Comparison of ENCODE assay signal across 19 cellular contexts in genomic region chr16:8583199-8583598, GRCh38. TPM values are rescaled to one million over a fixed set of nuclear protein-coding genes. Genes with fewer than 3 reads are reported as not detected.
DNase-seq lines count a peak whose midpoint lies in the region; ATAC-seq and TF ChIP-seq lines count a peak whose summit lies in the region.
"Had no signal": no experiment of that assay in that cellular context is flagged by ENCODE, and none has a peak within 500 bp of the region (broad histone marks: within the 10 kb centered on the region; RNA-seq: fewer than 3 reads in every experiment).

No MANE protein-coding gene starts in this region.

- H3K4me3 Mint-ChIP-seq in stimulated activated effector memory CD8-positive, alpha-beta T cell treated with anti-CD3 and anti-CD28 coated beads, Interleukin-12 subunit alpha, Interleukin-12 subunit beta, amount 100 ng/mL, for 72 hours: no peak overlapping the region
- H3K4me3 Mint-ChIP-seq: activated naive CD8-positive, alpha-beta T cell treated with anti-CD3 and anti-CD28 coated beads, Interleukin-2, amount 50 U/mL, for 24 hours had no signal

- no peak overlapping the region for H3K9ac ChIP-seq in SK-N-SH

- ATAC-seq in HG03025 (IDR thresholded peaks at IDR 0.05; ENCODE audit: low FRiP score, unreplicated experiment): no peak
- no peak for ATAC-seq in stimulated activated effector memory CD8-positive, alpha-beta T cell treated with anti-CD3 and anti-CD28 coated beads, Interleukin-12 subunit alpha, Interleukin-12 subunit beta, amount 100 ng/mL, for 72 hours
- ATAC-seq in HG03139 (IDR thresholded peaks at IDR 0.05; ENCODE audit: unreplicated experiment): no peak
- ATAC-seq: activated naive CD8-positive, alpha-beta T cell treated with anti-CD3 and anti-CD28 coated beads, Interleukin-2, amount 50 U/mL, for 24 hours; GM12878; left lobe of liver had no signal

- no peaks in the 10 kb centered on the region for H3K9me2 ChIP-seq in SK-N-SH

- CTCF ChIA-PET in A673 (lab: Charles Lee): no interaction called here
- CTCF ChIA-PET in SK-N-SH (lab: Yijun Ruan, JAX): interaction anchor here (0.6 to 4.2 kb wide), 5 partner anchors 10 to 16 kb away, joined by 3 to 17 read pairs (median 3); no protein-coding TSS in a partner anchor

- H4K20me1 ChIP-seq in SK-N-SH (ENCODE audit: insufficient read depth): no peaks in the 10 kb centered on the region

- TF ChIP-seq CTCF in A673 (conservative IDR thresholded peaks at IDR 0.05; ENCODE audit: low read depth, low read length): no peak
- TF ChIP-seq CTCF in SK-N-SH (IDR thresholded peaks at IDR 0.05): no peak

- H3K4me1 ChIP-seq in A673 (ENCODE audit: insufficient read depth, low read length, poor library complexity, severe bottlenecking) (peaks cover 21% of the 10 kb centered on the region), SK-N-SH (ENCODE audit: control insufficient read depth in 1 of 2, insufficient read depth in 2 of 2, low read depth in 1 of 2, low read length in 1 of 2) (no peaks in the 10 kb centered on the region)
- H3K4me1 ChIP-seq: suprapubic skin had no signal

- H3K27ac ChIP-seq in A673 (ENCODE audit: low read depth, low read length, poor library complexity, severe bottlenecking): peak overlapping the region; percentile 100
- H3K27ac ChIP-seq in epithelial cell of prostate: no peak overlapping the region
- H3K27ac ChIP-seq in SK-N-SH (ENCODE audit: low read depth in 2 of 2, low read length in 1 of 2): no peak overlapping the region
- H3K27ac ChIP-seq: suprapubic skin had no signal

- no TSS peak for BruUV-seq in A673 (replicated peaks; lab: Mats Ljungman, UMichigan)

- H2AFZ ChIP-seq in SK-N-SH (ENCODE audit: low read depth): no peak overlapping the region

- no peaks in the 10 kb centered on the region for H3K9me3 Mint-ChIP-seq in stimulated activated effector memory CD8-positive, alpha-beta T cell treated with anti-CD3 and anti-CD28 coated beads, Interleukin-12 subunit alpha, Interleukin-12 subunit beta, amount 100 ng/mL, for 72 hours
- H3K9me3 Mint-ChIP-seq: activated naive CD8-positive, alpha-beta T cell treated with anti-CD3 and anti-CD28 coated beads, Interleukin-2, amount 50 U/mL, for 24 hours had no signal

- H3K27me3 ChIP-seq in A673 (replicated peaks; ENCODE audit: insufficient read depth, low read depth, low read length, poor library complexity) (no peaks in the 10 kb centered on the region), SK-N-SH (ENCODE audit: insufficient read depth) (peaks cover 5% of the 10 kb centered on the region; the same call in 1 of the 2 replicates)

- intact Hi-C loops in A673 (cut with micrococcal nuclease; ENCODE audit: unreplicated experiment): no loop called here

- no peak for TF ChIP-seq RAD21 in SK-N-SH (IDR thresholded peaks at IDR 0.05; ENCODE audit: low read length)

- H3K4me2 ChIP-seq in SK-N-SH: no peak overlapping the region

- DNase-seq in A673 (ENCODE audit: low spot score) (peak; percentile 67), DMS53 (lab: John Stamatoyannopoulos, UW) (peak; percentile 75), NCI-H69 (lab: John Stamatoyannopoulos, UW) (peak; percentile 88), epithelial cell of prostate (ENCODE audit: low read depth, low spot score) (peak; percentile 6), SK-N-SH (no peak)
- no peak for DNase-seq in stimulated activated effector memory CD8-positive, alpha-beta T cell treated with anti-CD3 and anti-CD28 coated beads, Interleukin-12 subunit alpha, Interleukin-12 subunit beta, amount 100 ng/mL, for 72 hours (ENCODE audit: low spot score in 2 of 2)
- DNase-seq: activated CD4-positive, alpha-beta T cell treated with anti-CD3 and anti-CD28 coated beads for 4 hours; activated naive CD8-positive, alpha-beta T cell treated with anti-CD3 and anti-CD28 coated beads, Interleukin-2, amount 50 U/mL, for 24 hours; COR-L47; GF-D8; NCI-H1694 treated with DMSO at 0.1 percent for 48 hours had no signal

- POLR2A ChIA-PET in A673 (lab: Charles Lee; ENCODE audit: low non-redundant PET): interaction anchor here (1.4 kb wide), 1 partner anchor 8 kb away, joined by 5 read pairs; no protein-coding TSS in a partner anchor
- POLR2A ChIA-PET in SK-N-SH (lab: Yijun Ruan, JAX): no interaction called here

- TF ChIP-seq EP300 in SK-N-SH (IDR thresholded peaks at IDR 0.05; ENCODE audit: borderline replicate concordance in 1 of 2, low read depth in 1 of 2, low read length in 1 of 2): no peak

- no peak overlapping the region for H3K27ac Mint-ChIP-seq in stimulated activated effector memory CD8-positive, alpha-beta T cell treated with anti-CD3 and anti-CD28 coated beads, Interleukin-12 subunit alpha, Interleukin-12 subunit beta, amount 100 ng/mL, for 72 hours
- H3K27ac Mint-ChIP-seq: activated naive CD8-positive, alpha-beta T cell treated with anti-CD3 and anti-CD28 coated beads, Interleukin-2, amount 50 U/mL, for 24 hours had no signal

- H3K9me3 ChIP-seq in A673 (ENCODE audit: low read depth, low read length, poor library complexity, severe bottlenecking): peaks cover 45% of the 10 kb centered on the region
- no peaks in the 10 kb centered on the region for H3K9me3 ChIP-seq in SK-N-SH
- H3K9me3 ChIP-seq: suprapubic skin had no signal

- H3K36me3 Mint-ChIP-seq in stimulated activated effector memory CD8-positive, alpha-beta T cell treated with anti-CD3 and anti-CD28 coated beads, Interleukin-12 subunit alpha, Interleukin-12 subunit beta, amount 100 ng/mL, for 72 hours: no peaks in the 10 kb centered on the region

- WGBS in SK-N-SH (ENCODE audit: low lambda C conversion rate): 28% methylated on average over 3 of the region's 3 CpGs

- H3K4me3 ChIP-seq in A673 (ENCODE audit: low read depth, low read length, poor library complexity, severe bottlenecking) (no peak overlapping the region), SK-N-SH (ENCODE audit: low read depth in 2 of 2, low read length in 1 of 2) (no peak overlapping the region)
- H3K4me3 ChIP-seq: GM12878, suprapubic skin had no signal

- H3K36me3 ChIP-seq in A673 (ENCODE audit: insufficient read depth, low read length, poor library complexity, severe bottlenecking): peaks cover 99% of the 10 kb centered on the region
- H3K36me3 ChIP-seq in SK-N-SH (replicated peaks in 1 of 2; ENCODE audit: control insufficient read depth in 1 of 2, insufficient read depth in 2 of 2, low read length in 1 of 2): no peaks in the 10 kb centered on the region
- H3K36me3 ChIP-seq: suprapubic skin had no signal

- no peaks in the 10 kb centered on the region for H3K4me1 Mint-ChIP-seq in stimulated activated effector memory CD8-positive, alpha-beta T cell treated with anti-CD3 and anti-CD28 coated beads, Interleukin-12 subunit alpha, Interleukin-12 subunit beta, amount 100 ng/mL, for 72 hours

- H3F3A ChIP-seq in SK-N-SH (replicated peaks; ENCODE audit: insufficient read depth): no peaks in the 10 kb centered on the region

- H3K79me2 ChIP-seq in SK-N-SH (ENCODE audit: insufficient read depth): no peaks in the 10 kb centered on the region

TF ChIP-seq in SK-N-SH, 30 proteins besides CTCF, POLR2A, EP300 and RAD21 (continues in another document):
- TF ChIP-seq RCOR1 (IDR thresholded peaks at IDR 0.05; ENCODE audit: low read length) (no peak), YY1 (IDR thresholded peaks at IDR 0.05; ENCODE audit: low read depth) (no peak), PBX3 (IDR thresholded peaks at IDR 0.05) (no peak), TCF12 (IDR thresholded peaks at IDR 0.05) (no peak), MAX (IDR thresholded peaks at IDR 0.05; ENCODE audit: low read depth) (no peak), REST (IDR thresholded peaks at IDR 0.05; ENCODE audit: low read depth, low read length) (no peak), RXRA (IDR thresholded peaks at IDR 0.05; ENCODE audit: borderline replicate concordance, low read depth) (no peak)

RNA-seq across cellular contexts. Expression of gene TMEM114, which starts 7.1 kb away (rescaled TPM):
- total RNA-seq in A673 (2021): 0.86 and 1.8 TPM in 2 replicates
- not detected in 2 replicates for polyA plus RNA-seq in SK-N-SH (2012; rRNA removed)
- polyA plus RNA-seq in SK-N-SH (2012; cell fraction: cytosol; rRNA removed): not detected in 2 replicates
- polyA plus RNA-seq in SK-N-SH (2012; cell fraction: nucleus; rRNA removed): not detected in 2 replicates
- total RNA-seq: cardiac septum, GM12878, H7, left lobe of liver, mucosa of gallbladder, suprapubic skin had no signal
- polyA plus RNA-seq: GM12878 had no signal

RNA-seq across cellular contexts. Expression of gene METTL22, which starts 38.3 kb away (rescaled TPM):
- 91.2 and 116 TPM in 2 replicates for total RNA-seq in A673 (2021)
- polyA plus RNA-seq in SK-N-SH (2012; rRNA removed): 38.3 and 45.3 TPM in 2 replicates
- polyA plus RNA-seq in SK-N-SH (2012; cell fraction: cytosol; rRNA removed): 24.4 and 25.9 TPM in 2 replicates
- 116 and 138 TPM in 2 replicates for polyA plus RNA-seq in SK-N-SH (2012; cell fraction: nucleus; rRNA removed)

Comparison
In these comparisons a context has a peak if more than half of its experiments do, and no peak if none do; other contexts are left out.
1. DNase-seq: peak in A673 (single experiment), DMS53 (single experiment), NCI-H69 (single experiment) and epithelial cell of prostate (single experiment); none in SK-N-SH (single experiment) and stimulated activated effector memory CD8-positive, alpha-beta T cell treated with anti-CD3 and anti-CD28 coated beads, Interleukin-12 subunit alpha, Interleukin-12 subunit beta, amount 100 ng/mL, for 72 hours (0 of 2).